29 cellular contexts compared by ENCODE assay signal in the genomic region with DNA sequence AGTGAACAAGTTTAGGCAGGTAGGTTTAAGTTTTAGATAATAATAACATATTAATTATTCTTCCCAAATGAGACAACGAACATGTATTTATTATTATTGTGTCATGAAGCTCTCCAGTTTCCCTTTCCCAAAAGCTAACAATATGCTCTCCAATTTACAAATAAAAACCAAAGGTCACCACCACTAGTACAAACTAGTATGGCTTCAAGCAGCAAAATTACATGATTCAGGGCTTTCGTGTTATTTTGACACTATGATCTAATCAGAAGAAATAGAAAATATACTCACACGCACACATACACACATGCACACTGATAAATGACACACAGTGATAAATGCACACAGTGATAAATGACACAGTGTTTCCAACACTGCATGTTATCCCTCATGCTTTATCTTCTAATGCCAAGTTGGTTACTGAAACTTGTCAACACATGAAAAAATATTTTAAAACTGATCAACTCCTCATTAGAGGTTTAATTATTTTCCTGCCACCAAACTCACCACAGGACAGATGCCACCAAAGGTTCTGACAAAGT.
"Had no signal": no experiment of that assay in that cellular context is flagged by ENCODE, and none has a peak within 500 bp of the region (broad histone marks: within the 10 kb centered on the region; RNA-seq: fewer than 3 reads in every experiment).

No MANE protein-coding gene starts in this region.

- H3K27ac ChIP-seq: adrenal gland, cardiac muscle cell, coronary artery, dorsolateral prefrontal cortex, left ventricle myocardium inferior, ovary, upper lobe of left lung had no signal

- H3K36me3 ChIP-seq: adrenal gland, cardiac muscle cell, left ventricle myocardium inferior, ovary, sigmoid colon, upper lobe of left lung had no signal

- ATAC-seq: body of pancreas; naive thymus-derived CD4-positive, alpha-beta T cell; stimulated activated memory B cell treated with anti-CD40 and anti-IgM and Interleukin-4, amounts not matched to agents 10 μg/mL and 1 μg/mL and 100 μg/mL, for 72 hours; stimulated activated naive CD8-positive, alpha-beta T cell treated with anti-CD3 and anti-CD28 coated beads, Interleukin-15, amount 100 ng/mL, for 72 hours; T-cell had no signal

- H3K27me3 ChIP-seq: adrenal gland, body of pancreas, cardiac muscle cell, dorsolateral prefrontal cortex, ovary, sigmoid colon, upper lobe of left lung had no signal

- H3K4me3 Mint-ChIP-seq: activated naive CD4-positive, alpha-beta T cell treated with anti-CD3 and anti-CD28 coated beads for 36 hours; activated naive CD8-positive, alpha-beta T cell treated with anti-CD3 and anti-CD28 coated beads for 36 hours; naive thymus-derived CD4-positive, alpha-beta T cell; stimulated activated memory B cell treated with anti-CD40 and anti-IgM and Interleukin-4, amounts not matched to agents 10 μg/mL and 1 μg/mL and 100 μg/mL, for 72 hours; stimulated activated naive CD8-positive, alpha-beta T cell treated with anti-CD3 and anti-CD28 coated beads, Interleukin-15, amount 100 ng/mL, for 72 hours; T-cell; T-helper 2 cell treated with Interferon-gamma antibody and Interleukin-4, amounts not matched to agents 5 μg/mL and 100 μg/mL, for 36 hours had no signal

- H3K27me3 Mint-ChIP-seq: activated naive CD8-positive, alpha-beta T cell treated with anti-CD3 and anti-CD28 coated beads for 36 hours; naive thymus-derived CD4-positive, alpha-beta T cell; progenitor cell of endocrine pancreas; stimulated activated memory B cell treated with anti-CD40 and anti-IgM and Interleukin-4, amounts not matched to agents 10 μg/mL and 1 μg/mL and 100 μg/mL, for 72 hours; stimulated activated naive CD8-positive, alpha-beta T cell treated with anti-CD3 and anti-CD28 coated beads, Interleukin-15, amount 100 ng/mL, for 72 hours; T-cell had no signal

- H3K27ac Mint-ChIP-seq: activated naive CD4-positive, alpha-beta T cell treated with anti-CD3 and anti-CD28 coated beads for 36 hours; activated naive CD8-positive, alpha-beta T cell treated with anti-CD3 and anti-CD28 coated beads for 36 hours; progenitor cell of endocrine pancreas; stimulated activated memory B cell treated with anti-CD40 and anti-IgM and Interleukin-4, amounts not matched to agents 10 μg/mL and 1 μg/mL and 100 μg/mL, for 72 hours; stimulated activated naive CD8-positive, alpha-beta T cell treated with anti-CD3 and anti-CD28 coated beads, Interleukin-15, amount 100 ng/mL, for 72 hours; T-cell; T-helper 2 cell treated with Interferon-gamma antibody and Interleukin-4, amounts not matched to agents 5 μg/mL and 100 μg/mL, for 36 hours had no signal

- H3K4me3 ChIP-seq: adrenal gland, body of pancreas, cardiac muscle cell, coronary artery, dorsolateral prefrontal cortex, left ventricle myocardium inferior, ovary, sigmoid colon, upper lobe of left lung had no signal

- DNase-seq: activated CD4-positive, alpha-beta T cell treated with anti-CD3 and anti-CD28 coated beads for 4 hours; activated CD4-positive, alpha-beta T cell treated with anti-CD3 and anti-CD28 coated beads, Interleukin-2, amount 50 U/mL, for 4 hours; activated effector memory CD4-positive, alpha-beta T cell treated with anti-CD3 and anti-CD28 coated beads, Interleukin-2, amount 50 U/mL, for 16 hours; activated naive CD4-positive, alpha-beta T cell treated with anti-CD3 and anti-CD28 coated beads for 36 hours; activated naive CD8-positive, alpha-beta T cell treated with anti-CD3 and anti-CD28 coated beads for 36 hours; adrenal gland; aorta; body of pancreas; dorsolateral prefrontal cortex; effector memory CD4-positive, alpha-beta T cell; foreskin melanocyte; left ventricle myocardium inferior; mammary epithelial cell; midbrain; naive thymus-derived CD4-positive, alpha-beta T cell; ovary; retina; sigmoid colon; small intestine; stimulated activated CD4-positive, alpha-beta T cell treated with anti-CD3 and anti-CD28 coated beads, Interleukin-4, amount 100 ng/mL, for 4 hours; stimulated activated CD8-positive, alpha-beta memory T cell treated with anti-CD3 and anti-CD28 coated beads, Interleukin-4, amount 100 ng/mL, for 48 hours; stimulated activated naive CD8-positive, alpha-beta T cell treated with anti-CD3 and anti-CD28 coated beads, Interleukin-15, amount 100 ng/mL, for 72 hours; T-cell; upper lobe of left lung had no signal

- FAIRE-seq: small intestine had no signal

- H3K9me3 ChIP-seq: adrenal gland, body of pancreas, left ventricle myocardium inferior, ovary, sigmoid colon, upper lobe of left lung had no signal
